ENCODE assay signal across 17 cellular contexts in the genomic region with DNA sequence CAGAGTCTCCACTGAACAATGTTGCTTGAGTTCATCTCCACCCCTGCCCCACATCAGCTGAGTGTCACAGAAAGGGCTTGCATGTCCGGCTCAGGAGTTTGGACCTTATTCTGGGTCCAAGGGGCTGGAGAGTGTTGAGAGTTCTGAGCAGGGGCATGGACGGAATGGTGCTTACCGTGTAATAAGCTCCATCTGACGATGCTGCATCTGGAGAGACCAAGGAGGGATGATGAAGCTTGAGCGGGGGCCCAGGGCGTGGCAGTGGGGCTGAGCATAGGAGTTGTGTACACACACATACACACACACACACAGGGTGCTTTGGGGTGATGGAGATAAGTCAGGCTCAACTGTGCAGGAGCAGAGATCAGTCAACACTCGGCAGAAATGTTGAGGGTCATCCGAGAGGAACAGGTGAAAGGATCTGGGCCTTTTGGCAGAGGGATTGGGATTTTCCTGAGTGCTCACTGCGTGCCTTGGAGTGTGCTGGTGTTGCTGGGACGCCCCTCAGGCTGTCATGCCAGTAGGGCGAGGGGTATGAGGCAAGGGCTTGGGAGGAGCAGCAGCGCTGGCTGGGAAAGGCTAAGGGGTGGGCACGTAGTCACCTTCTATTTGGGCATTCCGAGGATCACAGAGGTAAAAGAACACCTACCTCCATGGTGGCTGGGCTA. TPM values are rescaled to one million over a fixed set of nuclear protein-coding genes. Genes with fewer than 3 reads are reported as not detected.
DNase-seq lines count a peak whose midpoint lies in the region; ATAC-seq, FAIRE-seq and TF ChIP-seq lines count a peak whose summit lies in the region.
"Had no signal": no experiment of that assay in that cellular context is flagged by ENCODE, and none has a peak within 500 bp of the region (broad histone marks: within the 10 kb centered on the region; RNA-seq: fewer than 3 reads in every experiment).

No MANE protein-coding gene starts in this region.

- H3K4me3 ChIP-seq in CD4-positive, CD25-positive, alpha-beta regulatory T cell (ENCODE audit: low read depth, low read length), result no peak overlapping the region
- H3K4me3 ChIP-seq in GM23338, result no peak overlapping the region
- H3K4me3 ChIP-seq in psoas muscle, result no peak overlapping the region

- peaks cover 32% of the 10 kb centered on the region for H3K4me1 ChIP-seq in CD4-positive, CD25-positive, alpha-beta regulatory T cell (ENCODE audit: control insufficient read depth, insufficient read depth, low read length, poor library complexity, severe bottlenecking)
- H3K4me1 ChIP-seq in GM23338 (ENCODE audit: insufficient read depth) (peaks cover 15% of the 10 kb centered on the region; the same call in 1 of the 2 replicates), psoas muscle (peaks cover 41% of the 10 kb centered on the region)
- H3K4me1 ChIP-seq: BE2C had no signal

- H3K4me1 Mint-ChIP-seq in CD4-positive, CD25-positive, alpha-beta regulatory T cell, result peaks cover 15 to 62% (median 53%) of the 10 kb centered on the region in 4 donors
- peaks cover 21% of the 10 kb centered on the region for H3K4me1 Mint-ChIP-seq in GM23338
- peaks cover 61% of the 10 kb centered on the region for H3K4me1 Mint-ChIP-seq in chondrocyte (ENCODE audit: low read depth)

- H3K9me3 ChIP-seq in CD4-positive, CD25-positive, alpha-beta regulatory T cell (ENCODE audit: control insufficient read depth in 2 of 2, low read length in 2 of 2), result no peaks in the 10 kb centered on the region
- H3K9me3 ChIP-seq in psoas muscle, result no peaks in the 10 kb centered on the region
- H3K9me3 ChIP-seq: BE2C, left lung had no signal

- no peaks in the 10 kb centered on the region for H3K36me3 ChIP-seq in CD4-positive, CD25-positive, alpha-beta regulatory T cell (ENCODE audit: control insufficient read depth, insufficient read depth, low read length)
- H3K36me3 ChIP-seq in GM23338 (ENCODE audit: insufficient read depth) (no peaks in the 10 kb centered on the region), psoas muscle (ENCODE audit: insufficient read depth in 1 of 2, low read depth in 1 of 2) (peaks cover 0 to 6% of the 10 kb centered on the region in 2 donors)
- H3K36me3 ChIP-seq: BE2C, left lung had no signal

- no peaks in the 10 kb centered on the region for H3K27me3 ChIP-seq in CD4-positive, CD25-positive, alpha-beta regulatory T cell (ENCODE audit: control insufficient read depth, insufficient read depth, low read length)
- H3K27me3 ChIP-seq in GM23338 (ENCODE audit: insufficient read depth), result no peaks in the 10 kb centered on the region
- H3K27me3 ChIP-seq in psoas muscle (ENCODE audit: insufficient read depth in 3 of 3, low read length in 2 of 3), result no peaks in the 10 kb centered on the region
- H3K27me3 ChIP-seq: BE2C, left lung had no signal

- H3K9me2 ChIP-seq in GM23338 (ENCODE audit: insufficient read depth), result no peaks in the 10 kb centered on the region

- H3K27ac ChIP-seq in CD4-positive, CD25-positive, alpha-beta regulatory T cell (ENCODE audit: insufficient read depth, low read length, poor library complexity, severe bottlenecking), result no peak overlapping the region
- H3K27ac ChIP-seq in GM23338 (ENCODE audit: low read depth) (no peak overlapping the region), psoas muscle (peak overlapping the region; percentile 38)
- H3K27ac ChIP-seq: epithelial cell of prostate, left lung had no signal

- peak overlapping the region; percentile 19 to 100 (median 64) for H3K4me3 Mint-ChIP-seq in CD4-positive, CD25-positive, alpha-beta regulatory T cell
- H3K4me3 Mint-ChIP-seq in GM23338, result no peak overlapping the region
- peak overlapping the region; percentile 29 for H3K4me3 Mint-ChIP-seq in chondrocyte (ENCODE audit: unreplicated experiment)

- no peak for FAIRE-seq in RCC 7860 (lab: Jason Lieb, UNC)

- no peak for TF ChIP-seq CTCF in GM23338 (conservative IDR thresholded peaks at IDR 0.05; ENCODE audit: low read depth in 2 of 2)
- TF ChIP-seq CTCF in chondrocyte (IDR thresholded peaks at IDR 0.05), result no peak
- no peak for TF ChIP-seq CTCF in psoas muscle (IDR thresholded peaks at IDR 0.05)

- H3K4me2 ChIP-seq in GM23338, result no peak overlapping the region

- H3K79me2 ChIP-seq in GM23338 (replicated peaks; ENCODE audit: insufficient read depth), result no peaks in the 10 kb centered on the region

- 57 to 76% (median 66%) methylated on average over 14 of the region's 14 CpGs for WGBS in psoas muscle, 3 donors

- H3F3A ChIP-seq in GM23338 (replicated peaks; ENCODE audit: low read depth), result 0 out of 2 replicates have a peak, but pooled peaks cover 8% of the 10 kb centered on the region

- H3K9me3 Mint-ChIP-seq in CD4-positive, CD25-positive, alpha-beta regulatory T cell, result no peaks in the 10 kb centered on the region
- H3K9me3 Mint-ChIP-seq in GM23338 (no peaks in the 10 kb centered on the region), chondrocyte (ENCODE audit: low read depth) (no peaks in the 10 kb centered on the region)
- H3K9me3 Mint-ChIP-seq: activated CD4-positive, alpha-beta memory T cell treated with anti-CD3 and anti-CD28 coated beads for 36 hours; activated T-cell treated with anti-CD3 and anti-CD28 coated beads, Interleukin-2, amount 50 U/mL, for 4 hours had no signal

- peak overlapping the region; percentile 47 to 96 (median 60) for H3K27ac Mint-ChIP-seq in CD4-positive, CD25-positive, alpha-beta regulatory T cell
- H3K27ac Mint-ChIP-seq in GM23338, result peak overlapping the region; percentile 28; the same call in 1 of the 2 replicates
- H3K27ac Mint-ChIP-seq in chondrocyte (ENCODE audit: unreplicated experiment), result peak overlapping the region; percentile 22
- H3K27ac Mint-ChIP-seq: activated CD4-positive, alpha-beta memory T cell treated with anti-CD3 and anti-CD28 coated beads for 36 hours had no signal

- no peaks in the 10 kb centered on the region; the same call in 1 of the 2 replicates for H4K20me1 ChIP-seq in GM23338 (replicated peaks; ENCODE audit: insufficient read depth)

- no peaks in the 10 kb centered on the region for H3K36me3 Mint-ChIP-seq in CD4-positive, CD25-positive, alpha-beta regulatory T cell
- H3K36me3 Mint-ChIP-seq in GM23338 (ENCODE audit: low read depth), result no peaks in the 10 kb centered on the region
- H3K36me3 Mint-ChIP-seq in chondrocyte (ENCODE audit: low read depth), result peaks cover 3% of the 10 kb centered on the region

- H2AFZ ChIP-seq in GM23338, result no peak overlapping the region

- intact Hi-C loops in psoas muscle (cut with DNase I), result no loop called here

- H3K27me3 Mint-ChIP-seq in CD4-positive, CD25-positive, alpha-beta regulatory T cell, result no peaks in the 10 kb centered on the region
- H3K27me3 Mint-ChIP-seq in GM23338 (ENCODE audit: insufficient read depth, low read depth, poor library complexity) (peaks cover 18% of the 10 kb centered on the region), chondrocyte (ENCODE audit: low read depth) (no peaks in the 10 kb centered on the region)
- H3K27me3 Mint-ChIP-seq: activated CD4-positive, alpha-beta memory T cell treated with anti-CD3 and anti-CD28 coated beads for 36 hours had no signal

- in situ Hi-C loops in KBM-7 (cut with MboI; ENCODE audit: low pct_unique_long_range_greater_than_20kb, low sequenced_read_pairs), result no loop called here

- no peak for ATAC-seq in CD4-positive, CD25-positive, alpha-beta regulatory T cell (ENCODE audit: low read depth in 2 of 2)
- ATAC-seq in GM23338 (no peak), psoas muscle (no peak), HG03175 (IDR thresholded peaks at IDR 0.05; ENCODE audit: unreplicated experiment) (no peak)
- ATAC-seq: activated T-cell treated with anti-CD3 and anti-CD28 coated beads, Interleukin-2, amount 50 U/mL, for 4 hours; HCT116; left lung had no signal

- DNase-seq in CD4-positive, CD25-positive, alpha-beta regulatory T cell, result no peak
- DNase-seq in GM23338 (ENCODE audit: low spot score) (no peak), chondrocyte (ENCODE audit: low spot score) (no peak), psoas muscle (no peak), RCC 7860 (ENCODE audit: low spot score) (no peak), KBM-7 (no peak)
- DNase-seq: activated CD4-positive, alpha-beta memory T cell treated with anti-CD3 and anti-CD28 coated beads for 36 hours; activated T-cell treated with anti-CD3 and anti-CD28 coated beads, Interleukin-2, amount 50 U/mL, for 4 hours; BE2C; cortex of kidney; left lung; NCI-H187 treated with DMSO at 0.1 percent for 48 hours; NCI-H510A treated with DMSO at 0.1 percent for 48 hours; stimulated activated CD4-positive, alpha-beta T cell treated with anti-CD3 and anti-CD28 coated beads, Interleukin-1b, Interleukin-23, amount 100 ng/mL, for 48 hours had no signal

TF ChIP-seq in GM23338, 12 proteins besides CTCF, POLR2A, EP300 and RAD21 (continues in another document):
- TF ChIP-seq ZNF114 (CRISPR knock-in tag; IDR thresholded peaks at IDR 0.05) (no peak), POLR2AphosphoS5 (IDR thresholded peaks at IDR 0.05; ENCODE audit: low read depth) (no peak)

RNA-seq across cellular contexts. Expression of gene USP35, which starts 2.3 kb away (rescaled TPM):
- 15.0 TPM for total RNA-seq in CD4-positive, CD25-positive, alpha-beta regulatory T cell
- under 1 TPM; 0.11 to 0.84 (median 0.42) TPM for polyA plus RNA-seq in CD4-positive, CD25-positive, alpha-beta regulatory T cell
- total RNA-seq in GM23338 (2014; rRNA removed; shearing (Covaris generic)), result 10.0 and 10.7 TPM in 2 replicates
- 1.7 and 2.5 TPM in 2 replicates for polyA plus RNA-seq in GM23338 (2016; fragmentation: Nextera tagmentation; extraction: Ambion mirVana)
- total RNA-seq in chondrocyte, result 14.0 to 14.5 TPM (median 14.0 TPM) in 3 replicates
- 1 to 10 TPM; 2.0 to 4.4 (median 3.5) TPM for total RNA-seq in psoas muscle
- 1 to 10 TPM; 1.3 to 7.1 (median 2.2) TPM for polyA plus RNA-seq in psoas muscle

RNA-seq across cellular contexts. Expression of gene KCTD21, which starts 2.6 kb away (rescaled TPM):
- total RNA-seq in CD4-positive, CD25-positive, alpha-beta regulatory T cell, result 3.8 TPM
- 1 to 10 TPM; 1.4 to 3.3 (median 2.4) TPM for polyA plus RNA-seq in CD4-positive, CD25-positive, alpha-beta regulatory T cell
- 3.6 and 3.7 TPM in 2 replicates for total RNA-seq in GM23338 (2014; rRNA removed; shearing (Covaris generic))
- polyA plus RNA-seq in GM23338 (2016; fragmentation: Nextera tagmentation; extraction: Ambion mirVana) (0.71 and 1.0 TPM in 2 replicates), psoas muscle (10 to 100 TPM in 1 of 3 donors, 1 to 10 TPM in 2; 4.8 to 10.3 (median 5.0) TPM)
- total RNA-seq in chondrocyte (12.6 to 15.2 TPM (median 14.7 TPM) in 3 replicates), psoas muscle (1 to 10 TPM; 4.7 to 7.0 (median 5.8) TPM)

RNA-seq across cellular contexts. Expression of gene ALG8, which starts 51.6 kb away (rescaled TPM):
- 20.6 TPM for total RNA-seq in CD4-positive, CD25-positive, alpha-beta regulatory T cell
- polyA plus RNA-seq in CD4-positive, CD25-positive, alpha-beta regulatory T cell, result 10 to 100 TPM; 52.7 to 56.3 (median 54.5) TPM
- total RNA-seq in GM23338 (2014; rRNA removed; shearing (Covaris generic)), result 89.0 and 94.3 TPM in 2 replicates
- 125 and 130 TPM in 2 replicates for polyA plus RNA-seq in GM23338 (2016; fragmentation: Nextera tagmentation; extraction: Ambion mirVana)
- 28.7 to 48.5 TPM (median 30.1 TPM) in 3 replicates for total RNA-seq in chondrocyte
- total RNA-seq in psoas muscle, result 10 to 100 TPM in 2 of 4 donors, 1 to 10 TPM in 2; 9.1 to 15.7 (median 12.2) TPM
- polyA plus RNA-seq in psoas muscle, result 10 to 100 TPM; 10.3 to 14.9 (median 11.4) TPM
